Comparison of ENCODE assay signal across 27 cellular contexts in genomic region chr1:65263286-65263685, GRCh38.
"Had no signal": no experiment of that assay in that cellular context is flagged by ENCODE, and none has a peak within 500 bp of the region (broad histone marks: within the 10 kb centered on the region; RNA-seq: fewer than 3 reads in every experiment).

No MANE protein-coding gene starts in this region.

- ATAC-seq: left colon; left lung; lower lobe of right lung; natural killer cell; right lobe of liver; stimulated activated naive B cell treated with anti-CD40 and anti-IgM and Interleukin-4, amounts not matched to agents 10 μg/mL and 1 μg/mL and 100 μg/mL, for 72 hours; stimulated activated naive CD8-positive, alpha-beta T cell treated with anti-CD3 and anti-CD28 coated beads, Interleukin-15, Interleukin-2, amounts not matched to agents 100 U/mL and 50 U/mL, for 24 hours had no signal

- H3K27ac ChIP-seq: left lung, lower lobe of right lung, neural progenitor cell, neutrophil, ovary, right atrium auricular region, right lobe of liver, skin epidermis, stomach, suprapubic skin, tibial nerve, uterus had no signal

- DNase-seq: hippocampal formation; kidney glomerular epithelial cell; left colon; left lung; lower lobe of right lung; mammary epithelial cell; mesenchymal stem cell; naive B cell; natural killer cell; nephron progenitor cell; occipital lobe; ovary; right lobe of liver; stimulated activated CD4-positive, alpha-beta T cell treated with anti-CD3 and anti-CD28 coated beads, Interleukin-12 subunit alpha, Interleukin-12 subunit beta, amount 100 ng/mL, for 4 hours; stimulated activated CD4-positive, alpha-beta T cell treated with anti-CD3 and anti-CD28 coated beads, Interleukin-15, amount 100 ng/mL, for 24 hours; stimulated activated CD4-positive, alpha-beta T cell treated with anti-CD3 and anti-CD28 coated beads, Interleukin-2, amount 100 ng/mL, for 24 hours; stimulated activated CD4-positive, alpha-beta T cell treated with anti-CD3 and anti-CD28 coated beads, Interleukin-4, amount 100 ng/mL, for 1 hour; stimulated activated naive B cell treated with anti-CD40 and anti-IgM and Interleukin-4, amounts not matched to agents 10 μg/mL and 1 μg/mL and 100 μg/mL, for 72 hours; stimulated activated naive CD8-positive, alpha-beta T cell treated with anti-CD3 and anti-CD28 coated beads, Interleukin-15, Interleukin-2, amounts not matched to agents 100 U/mL and 50 U/mL, for 24 hours; stomach; uterus had no signal

- H3K27me3 ChIP-seq: ovary, right atrium auricular region, right lobe of liver, uterus had no signal
